Comparison of ENCODE assay signal across 13 cellular contexts in genomic region chr11:103651341-103651998, GRCh38.
DNase-seq lines count a peak whose midpoint lies in the region; ATAC-seq lines count a peak whose summit lies in the region.
"Had no signal": no experiment of that assay in that cellular context is flagged by ENCODE, and none has a peak within 500 bp of the region (broad histone marks: within the 10 kb centered on the region; RNA-seq: fewer than 3 reads in every experiment).

No MANE protein-coding gene starts in this region.

- peaks cover 14% of the 10 kb centered on the region for H3K9me3 ChIP-seq in BLaER1
- peaks cover 3 to 6% of the 10 kb centered on the region in 2 donors for H3K9me3 ChIP-seq in neuronal stem cell (replicated peaks in 1 of 2; ENCODE audit: control insufficient read depth in 2 of 2, insufficient read depth in 1 of 2, low read depth in 1 of 2, low read length in 2 of 2)

- H2BK5ac ChIP-seq in neuronal stem cell (ENCODE audit: low read length), result no peak overlapping the region

- H3K36me3 ChIP-seq in BLaER1, result no peaks in the 10 kb centered on the region
- H3K36me3 ChIP-seq in neuronal stem cell (replicated peaks in 1 of 2; ENCODE audit: control insufficient read depth in 2 of 2, insufficient read depth in 2 of 2, low read length in 2 of 2), result no peaks in the 10 kb centered on the region

- no CpG with 5 or more reads among the region's 5 CpGs for WGBS in neuronal stem cell (ENCODE audit: extremely low coverage in 2 of 2, insufficient read length in 2 of 2, insufficient replicate concordance in 1 of 2), 2 donors

- H2BK120ac ChIP-seq in neuronal stem cell (ENCODE audit: low read depth, low read length), result no peak overlapping the region

- peak overlapping the region; percentile 10 for H4K8ac ChIP-seq in neuronal stem cell (ENCODE audit: low read depth, low read length)

- no peak overlapping the region for H4K91ac ChIP-seq in neuronal stem cell (ENCODE audit: low read depth, low read length, poor library complexity)

- no peak overlapping the region for H2AFZ ChIP-seq in neuronal stem cell (ENCODE audit: low read length)
- H2AFZ ChIP-seq: GM23338 had no signal

- peaks cover 37% of the 10 kb centered on the region for H3K4me1 ChIP-seq in BLaER1
- no peaks in the 10 kb centered on the region for H3K4me1 ChIP-seq in neuronal stem cell (ENCODE audit: control insufficient read depth in 2 of 2, insufficient read depth in 1 of 2, low read depth in 1 of 2, low read length in 2 of 2)

- H3K27me3 ChIP-seq in BLaER1 (no peaks in the 10 kb centered on the region), neuronal stem cell (ENCODE audit: control insufficient read depth in 3 of 3, insufficient read depth in 3 of 3, low read depth in 1 of 3, low read length in 3 of 3) (no peaks in the 10 kb centered on the region)

- H3K9ac ChIP-seq in BLaER1 (no peak overlapping the region), neuronal stem cell (ENCODE audit: low read depth, low read length, poor library complexity) (no peak overlapping the region)

- no peak overlapping the region for H3K4ac ChIP-seq in neuronal stem cell (ENCODE audit: low read length)

- H2BK15ac ChIP-seq in neuronal stem cell (ENCODE audit: low read length), result no peak overlapping the region

- H3K23ac ChIP-seq in neuronal stem cell (ENCODE audit: low read depth, low read length, poor library complexity), result no peak overlapping the region

- no peak overlapping the region for H3K18ac ChIP-seq in neuronal stem cell (ENCODE audit: low read length)

- H3K27ac ChIP-seq in BLaER1 (peak overlapping the region; percentile 43; the same call in 1 of the 2 replicates), neuronal stem cell (replicated peaks; ENCODE audit: low read length) (no peak overlapping the region)
- H3K27ac ChIP-seq: HL-60 had no signal

- H2AK5ac ChIP-seq in neuronal stem cell (ENCODE audit: low read depth, low read length), result no peak overlapping the region

- peak overlapping the region; percentile 77 for H3K4me2 ChIP-seq in BLaER1
- H3K4me2 ChIP-seq in neuronal stem cell (ENCODE audit: insufficient read depth, low read length, poor library complexity, severe bottlenecking), result no peak overlapping the region
- H3K4me2 ChIP-seq: GM23338 had no signal

- H3K4me3 ChIP-seq in BLaER1, result peak overlapping the region; percentile 20; the same call in 1 of the 2 replicates
- H3K4me3 ChIP-seq in neuronal stem cell (ENCODE audit: low read length in 2 of 2), result no peak overlapping the region
- H3K4me3 ChIP-seq: GM12878, GM23338 had no signal

- no peaks in the 10 kb centered on the region for H4K20me1 ChIP-seq in BLaER1

- no peak overlapping the region for H3K14ac ChIP-seq in neuronal stem cell (ENCODE audit: low read length)

- no peaks in the 10 kb centered on the region for H3K79me1 ChIP-seq in neuronal stem cell (ENCODE audit: low read depth, low read length)

- H2BK12ac ChIP-seq in neuronal stem cell (ENCODE audit: low read length), result no peak overlapping the region

- DNase-seq in H4 (ENCODE audit: low spot score), result peak; percentile 14
- DNase-seq in NCI-H82 treated with DMSO at 0.1 percent for 48 hours (lab: John Stamatoyannopoulos, UW; ENCODE audit: unreplicated experiment), result peak; percentile 62
- no peak for DNase-seq in neuronal stem cell (ENCODE audit: low spot score)
- no peak for DNase-seq in Ammon's horn (ENCODE audit: low spot score)
- no peak for DNase-seq in SKM-1 (lab: John Stamatoyannopoulos, UW; ENCODE audit: unreplicated experiment)
- DNase-seq in NCI-H2171 treated with DMSO at 0.1 percent for 48 hours (lab: John Stamatoyannopoulos, UW), result no peak
- DNase-seq: CD4-positive, CD25-positive, alpha-beta regulatory T cell; H9 had no signal

- ATAC-seq in HG03520 (IDR thresholded peaks at IDR 0.05; ENCODE audit: unreplicated experiment), result no peak
- ATAC-seq: GM12878, GM23338 had no signal

Comparison
In these comparisons a context has a peak if more than half of its experiments do, and no peak if none do; other contexts are left out.
1. DNase-seq: peak in H4 (single experiment) and NCI-H82 treated with DMSO at 0.1 percent for 48 hours (single experiment); none in neuronal stem cell (single experiment), Ammon's horn (single experiment), SKM-1 (single experiment) and NCI-H2171 treated with DMSO at 0.1 percent for 48 hours (single experiment).